In genomic region chr1:112449630-112449983, GRCh38 we compare ENCODE assay signal across 19 cellular contexts. TPM values are rescaled to one million over a fixed set of nuclear protein-coding genes. Genes with fewer than 3 reads are reported as not detected.
DNase-seq lines count a peak whose midpoint lies in the region; ATAC-seq, FAIRE-seq and TF ChIP-seq lines count a peak whose summit lies in the region.
"Had no signal": no experiment of that assay in that cellular context is flagged by ENCODE, and none has a peak within 500 bp of the region (broad histone marks: within the 10 kb centered on the region; RNA-seq: fewer than 3 reads in every experiment).

No MANE protein-coding gene starts in this region.

- no peak overlapping the region for H3K4me2 ChIP-seq in IMR-90 (ENCODE audit: low read depth, low read length)
- H3K4me2 ChIP-seq in astrocyte (ENCODE audit: low read length): no peak overlapping the region
- H3K4me2 ChIP-seq: A549, BLaER1 had no signal

- H3K14ac ChIP-seq in IMR-90 (replicated peaks; ENCODE audit: low read depth, low read length): no peak overlapping the region

- peaks cover 11% of the 10 kb centered on the region for H3K36me3 Mint-ChIP-seq in astrocyte (ENCODE audit: low read depth, unreplicated experiment)
- H3K36me3 Mint-ChIP-seq: CD4-positive, alpha-beta memory T cell; IgD-negative memory B cell had no signal

- no peak overlapping the region for H2BK15ac ChIP-seq in IMR-90 (ENCODE audit: low read depth, low read length)

- H2AK5ac ChIP-seq in IMR-90 (ENCODE audit: low read depth, low read length): no peak overlapping the region

- H3K9me3 ChIP-seq in IMR-90 (ENCODE audit: control insufficient read depth, insufficient read depth, low read length): no peaks in the 10 kb centered on the region
- no peaks in the 10 kb centered on the region for H3K9me3 ChIP-seq in astrocyte (ENCODE audit: insufficient read depth, low read depth, low read length)
- H3K9me3 ChIP-seq in left lung: no peaks in the 10 kb centered on the region
- H3K9me3 ChIP-seq: A549, BLaER1, HAP-1 had no signal

- peak overlapping the region; percentile 12 for H3K27ac Mint-ChIP-seq in astrocyte (ENCODE audit: unreplicated experiment)
- H3K27ac Mint-ChIP-seq: CD14-positive monocyte, IgD-negative memory B cell had no signal

- no peak overlapping the region for H4K8ac ChIP-seq in IMR-90 (ENCODE audit: low read depth in 2 of 2, low read length in 2 of 2)

- no peak overlapping the region for H3K4me3 Mint-ChIP-seq in astrocyte (ENCODE audit: unreplicated experiment)
- H3K4me3 Mint-ChIP-seq: CD14-positive monocyte; CD4-positive, alpha-beta memory T cell; IgD-negative memory B cell had no signal

- TF ChIP-seq CTCF in IMR-90 (conservative IDR thresholded peaks at IDR 0.05; ENCODE audit: low read depth, low read length): no peak
- TF ChIP-seq CTCF in astrocyte (IDR thresholded peaks at IDR 0.05; ENCODE audit: insufficient read depth, low read depth, low read length): no peak
- TF ChIP-seq CTCF in left lung (IDR thresholded peaks at IDR 0.05): no peak

- no peak for DNase-seq in IMR-90
- no peak for DNase-seq in astrocyte (ENCODE audit: low read depth)
- DNase-seq in left lung: no peak
- DNase-seq in GM12891 (ENCODE audit: insufficient read length, low spot score): no peak
- DNase-seq in NCI-H82 treated with DMSO at 0.1 percent for 48 hours (lab: John Stamatoyannopoulos, UW; ENCODE audit: unreplicated experiment): no peak
- no peak for DNase-seq in AML-193 (lab: John Stamatoyannopoulos, UW)
- DNase-seq: CD4-positive, alpha-beta memory T cell; DMS153; DMS79 treated with DMSO at 0.1 percent for 48 hours; GF-D8; GM23248; KBM-7 had no signal

- no peaks in the 10 kb centered on the region for H3K27me3 ChIP-seq in IMR-90 (ENCODE audit: control insufficient read depth, insufficient read depth, low read length)
- H3K27me3 ChIP-seq in astrocyte (ENCODE audit: insufficient read depth, low read length): no peaks in the 10 kb centered on the region
- H3K27me3 ChIP-seq in left lung: no peaks in the 10 kb centered on the region
- H3K27me3 ChIP-seq: BLaER1 had no signal

- H3K4me1 Mint-ChIP-seq in astrocyte (ENCODE audit: low read depth, unreplicated experiment): peaks cover 19% of the 10 kb centered on the region
- H3K4me1 Mint-ChIP-seq: CD14-positive monocyte; CD4-positive, alpha-beta memory T cell; IgD-negative memory B cell had no signal

- H4K20me1 ChIP-seq in IMR-90 (ENCODE audit: insufficient read depth, low read length): peaks cover 44% of the 10 kb centered on the region
- H4K20me1 ChIP-seq in astrocyte (ENCODE audit: insufficient read depth, low read length): peaks cover 37% of the 10 kb centered on the region
- H4K20me1 ChIP-seq: BLaER1 had no signal

- TF ChIP-seq POLR2A in IMR-90 (IDR thresholded peaks at IDR 0.05; ENCODE audit: low read depth, low read length): no peak
- no peak for TF ChIP-seq POLR2A in GM12891 (IDR thresholded peaks at IDR 0.05; ENCODE audit: low read depth, low read length)

- intact Hi-C loops in IMR-90 (cut with micrococcal nuclease): loop anchor here (5.0 kb wide), 1 partner anchor 47 kb away; no protein-coding TSS in a partner anchor
- intact Hi-C loops in left lung (cut with DNase I): no loop called here

- no peak for ATAC-seq in IMR-90 (ENCODE audit: low read depth)
- ATAC-seq in left lung: peak; percentile 40
- no peak for ATAC-seq in GM21515 (IDR thresholded peaks at IDR 0.05; ENCODE audit: unreplicated experiment)
- ATAC-seq: A549 had no signal

- CTCF ChIA-PET in IMR-90 (lab: Yijun Ruan, JAX): interaction anchor here (0.8 kb wide), 1 partner anchor 16 kb away, joined by 3 read pairs; no protein-coding TSS in a partner anchor

- TF ChIP-seq RAD21 in IMR-90 (IDR thresholded peaks at IDR 0.05; ENCODE audit: low read length): no peak

- H3K9ac ChIP-seq in IMR-90 (ENCODE audit: low read depth, low read length) (no peak overlapping the region), astrocyte (ENCODE audit: low read length) (no peak overlapping the region)
- H3K9ac ChIP-seq: BLaER1, GM23248 had no signal

- no peak overlapping the region for H3K18ac ChIP-seq in IMR-90 (ENCODE audit: low read depth, low read length)

- FAIRE-seq in astrocyte (lab: Jason Lieb, UNC) (peak; percentile 9), GM12891 (lab: Jason Lieb, UNC) (no peak)
- FAIRE-seq: A549, HTR-8/SVneo had no signal

- peaks cover 47% of the 10 kb centered on the region for H3K79me2 ChIP-seq in astrocyte (ENCODE audit: insufficient read depth, low read length)

- dilution Hi-C loops in IMR-90 (cut with HindIII; ENCODE audit: low sequenced_read_pairs, unreplicated experiment): no loop called here

- H3K23ac ChIP-seq in IMR-90 (ENCODE audit: low read depth, low read length): no peak overlapping the region

- H4K5ac ChIP-seq in IMR-90 (ENCODE audit: low read depth, low read length): no peak overlapping the region

- no peak overlapping the region for H2BK20ac ChIP-seq in IMR-90 (ENCODE audit: low read depth, low read length)

- no peak overlapping the region for H3K4ac ChIP-seq in IMR-90 (ENCODE audit: low read depth, low read length)

- BruUV-seq in IMR-90 (replicated peaks; lab: Mats Ljungman, UMichigan): no TSS peak

- peaks cover 30 to 77% of the 10 kb centered on the region in 2 experiments for H3K79me1 ChIP-seq in IMR-90 (ENCODE audit: low read depth in 1 of 2, low read length in 2 of 2)

- H3K36me3 ChIP-seq in IMR-90 (ENCODE audit: control insufficient read depth, insufficient read depth, low read length) (peaks cover 19% of the 10 kb centered on the region), astrocyte (ENCODE audit: insufficient read depth, low read length) (peaks cover 15% of the 10 kb centered on the region), left lung (peaks cover 0 to 13% of the 10 kb centered on the region in 2 donors)

- no peak overlapping the region for H2AK9ac ChIP-seq in IMR-90 (replicated peaks; ENCODE audit: low read depth, low read length, poor library complexity)

- no peak overlapping the region for H2BK120ac ChIP-seq in IMR-90 (ENCODE audit: low read depth, low read length)

- H4K91ac ChIP-seq in IMR-90 (ENCODE audit: insufficient read depth, low read depth, low read length): no peak overlapping the region

- POLR2A ChIA-PET in IMR-90 (lab: Charles Lee; ENCODE audit: unreplicated experiment): no interaction called here

- no peaks in the 10 kb centered on the region for H3K9me3 Mint-ChIP-seq in astrocyte (ENCODE audit: unreplicated experiment)
- H3K9me3 Mint-ChIP-seq: CD14-positive monocyte; CD4-positive, alpha-beta memory T cell; IgD-negative memory B cell had no signal

- in situ Hi-C loops in IMR-90 (cut with MboI; ENCODE audit: low sequenced_read_pairs): no loop called here

- H3K27ac ChIP-seq in IMR-90 (ENCODE audit: insufficient read depth, low read length) (no peak overlapping the region), astrocyte (ENCODE audit: low read depth, low read length) (no peak overlapping the region), left lung (no peak overlapping the region)
- H3K27ac ChIP-seq: A549, BLaER1, GM23248 had no signal

- peak overlapping the region; percentile 63 for H2BK5ac ChIP-seq in IMR-90 (ENCODE audit: low read depth, low read length, poor library complexity, severe bottlenecking)

- no peaks in the 10 kb centered on the region for H3K27me3 Mint-ChIP-seq in astrocyte (ENCODE audit: low read depth, unreplicated experiment)

- H2AFZ ChIP-seq in IMR-90 (replicated peaks; ENCODE audit: low read length, poor library complexity): no peak overlapping the region
- no peak overlapping the region for H2AFZ ChIP-seq in astrocyte (ENCODE audit: low read depth, low read length)
- H2AFZ ChIP-seq: GM23248 had no signal

- H3K4me1 ChIP-seq in IMR-90 (ENCODE audit: control insufficient read depth, insufficient read depth, low read length): peaks cover 13% of the 10 kb centered on the region
- H3K4me1 ChIP-seq in astrocyte (ENCODE audit: insufficient read depth, low read length): peaks cover 14% of the 10 kb centered on the region
- H3K4me1 ChIP-seq in left lung: peaks cover 18 to 24% of the 10 kb centered on the region in 2 donors
- H3K4me1 ChIP-seq: BLaER1, HAP-1 had no signal

- peaks cover 12% of the 10 kb centered on the region for H3K9me1 ChIP-seq in IMR-90 (ENCODE audit: insufficient read depth, low read length)

- no peak overlapping the region for H3K4me3 ChIP-seq in IMR-90 (ENCODE audit: insufficient read depth, low read depth, low read length)
- no peak overlapping the region for H3K4me3 ChIP-seq in astrocyte (ENCODE audit: insufficient read depth, low read depth, low read length)
- no peak overlapping the region for H3K4me3 ChIP-seq in left lung
- H3K4me3 ChIP-seq: A549, BLaER1, GM23248, HAP-1 had no signal

- H3K56ac ChIP-seq in IMR-90 (ENCODE audit: extremely low read depth, insufficient read depth, low read length): no peak overlapping the region

TF ChIP-seq in IMR-90, 13 proteins besides CTCF, POLR2A, EP300 and RAD21 (continues in another document):
- TF ChIP-seq RCOR1 (IDR thresholded peaks at IDR 0.05; ENCODE audit: insufficient replicate concordance, low read length) (no peak), MXI1 (IDR thresholded peaks at IDR 0.05; ENCODE audit: borderline replicate concordance, low read depth, low read length) (no peak), CHD1 (IDR thresholded peaks at IDR 0.05; ENCODE audit: low read depth, low read length) (no peak)

TF ChIP-seq in GM12891, 5 proteins besides CTCF, POLR2A, EP300 and RAD21:
- TF ChIP-seq PAX5 (IDR thresholded peaks at IDR 0.05; ENCODE audit: insufficient read depth, low read length, severe bottlenecking) (no peak), POLR2AphosphoS5 (IDR thresholded peaks at IDR 0.05; ENCODE audit: low read depth, low read length) (no peak), POU2F2 (IDR thresholded peaks at IDR 0.05; ENCODE audit: low read depth, low read length) (no peak), SPI1 (IDR thresholded peaks at IDR 0.05; ENCODE audit: low read depth, low read length) (no peak), TAF1 (IDR thresholded peaks at IDR 0.05; ENCODE audit: low read depth, low read length) (no peak)
TF ChIP-seq in GM12891: peak in this region for 0.

RNA-seq across cellular contexts. Expression of gene CTTNBP2NL, which starts 53.6 kb away (rescaled TPM):
- total RNA-seq in IMR-90 (2012; rRNA removed) (22.0 and 31.7 TPM in 2 replicates), astrocyte (83.0 and 91.9 TPM in 2 replicates), left lung (10 to 100 TPM; 42.3 to 49.2 TPM)
- polyA plus RNA-seq in IMR-90 (2012; rRNA removed): 11.0 and 12.4 TPM in 2 replicates
- 2.7 and 4.7 TPM in 2 replicates for polyA plus RNA-seq in IMR-90 (2012; cell fraction: cytosol; rRNA removed)
- 4.7 and 13.2 TPM in 2 replicates for polyA plus RNA-seq in IMR-90 (2012; cell fraction: nucleus; rRNA removed; ENCODE audit: low replicate concordance)
- polyA plus RNA-seq in GM12891 (2012; ENCODE audit: low read depth, missing spikeins): 1.6 TPM

RNA-seq across cellular contexts. Expression of gene WNT2B, which starts 59.2 kb away (rescaled TPM):
- 0.54 and 0.56 TPM in 2 replicates for total RNA-seq in IMR-90 (2012; rRNA removed)
- polyA plus RNA-seq in IMR-90 (2012; rRNA removed): 0.50 TPM in 2 replicates
- polyA plus RNA-seq in IMR-90 (2012; cell fraction: cytosol; rRNA removed): 0.16 and 0.30 TPM in 2 replicates
- polyA plus RNA-seq in IMR-90 (2012; cell fraction: nucleus; rRNA removed; ENCODE audit: low replicate concordance): 3.6 and 4.1 TPM in 2 replicates
- 18.0 and 18.5 TPM in 2 replicates for total RNA-seq in astrocyte
- 1 to 10 TPM; 4.5 to 5.3 TPM for total RNA-seq in left lung
- 0.15 TPM for polyA plus RNA-seq in GM12891 (2012; ENCODE audit: low read depth, missing spikeins)
